9 cellular contexts compared by ENCODE assay signal in the genomic region with DNA sequence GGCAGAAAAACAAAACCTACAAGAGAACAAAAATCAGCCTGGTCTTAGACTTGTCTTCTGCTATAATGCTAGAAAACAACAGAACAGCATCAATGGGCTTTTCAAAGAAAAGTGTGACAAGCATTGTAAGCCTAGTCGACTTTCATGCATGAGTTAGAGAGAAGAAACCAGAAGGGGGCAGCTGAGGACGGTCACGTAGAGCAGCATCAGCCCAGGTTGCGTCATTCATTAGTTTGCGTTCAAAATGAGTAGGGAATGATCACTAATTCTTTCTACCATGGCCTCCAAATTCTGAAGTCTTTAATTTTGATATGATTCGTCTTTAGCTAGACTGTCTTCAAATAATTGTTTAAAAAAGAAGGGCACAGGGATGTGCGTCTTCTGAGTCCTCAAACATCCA. TPM values are rescaled to one million over a fixed set of nuclear protein-coding genes. Genes with fewer than 3 reads are reported as not detected.
DNase-seq lines count a peak whose midpoint lies in the region; ATAC-seq and TF ChIP-seq lines count a peak whose summit lies in the region.
"Had no signal": no experiment of that assay in that cellular context is flagged by ENCODE, and none has a peak within 500 bp of the region (broad histone marks: within the 10 kb centered on the region; RNA-seq: fewer than 3 reads in every experiment).

No MANE protein-coding gene starts in this region.

- H3K4me2 ChIP-seq in fibroblast of lung (ENCODE audit: extremely low read depth, insufficient read depth, low read length): no peak overlapping the region

- DNase-seq in A673 (ENCODE audit: low spot score) (peak; percentile 84), GM12865 (ENCODE audit: low read depth) (peak; percentile 55), NCI-H82 (lab: John Stamatoyannopoulos, UW) (peak; percentile 62), fibroblast of lung (ENCODE audit: low read depth in 2 of 2) (peak; percentile 56 to 75), inferior parietal cortex (ENCODE audit: extremely low spot score) (no peak)
- DNase-seq in activated T-cell treated with anti-CD3 and anti-CD28 coated beads, Interleukin-2, amount 50 U/mL, for 4 hours: no peak

- H3K36me3 Mint-ChIP-seq in activated T-cell treated with anti-CD3 and anti-CD28 coated beads, Interleukin-2, amount 50 U/mL, for 4 hours (ENCODE audit: insufficient read depth): peaks cover 7% of the 10 kb centered on the region

- H3K27ac ChIP-seq in A673 (ENCODE audit: low read depth, low read length, poor library complexity, severe bottlenecking): peak overlapping the region; percentile 68
- H3K27ac ChIP-seq in fibroblast of lung (ENCODE audit: insufficient read depth, low read length): no peak overlapping the region
- H3K27ac ChIP-seq: thyroid gland had no signal

- TF ChIP-seq CTCF in A673 (conservative IDR thresholded peaks at IDR 0.05; ENCODE audit: low read depth, low read length): peak; percentile 69
- peak; percentile 37 for TF ChIP-seq CTCF in GM12865 (IDR thresholded peaks at IDR 0.05; ENCODE audit: insufficient read depth, low read depth, low read length, missing control alignments)
- peak; percentile 35 to 52 for TF ChIP-seq CTCF in fibroblast of lung (conservative IDR thresholded peaks at IDR 0.05 in 1 of 2, IDR thresholded peaks at IDR 0.05 in 1 of 2; ENCODE audit: low read depth in 1 of 2, low read length in 2 of 2)

- no peak overlapping the region for H3K4me3 Mint-ChIP-seq in activated T-cell treated with anti-CD3 and anti-CD28 coated beads, Interleukin-2, amount 50 U/mL, for 4 hours

- H3K4me1 Mint-ChIP-seq in activated T-cell treated with anti-CD3 and anti-CD28 coated beads, Interleukin-2, amount 50 U/mL, for 4 hours (ENCODE audit: low read depth): peaks cover 9% of the 10 kb centered on the region

- no peak overlapping the region for H3K9ac ChIP-seq in fibroblast of lung (ENCODE audit: insufficient read depth, low read length)

- no peaks in the 10 kb centered on the region for H3K27me3 Mint-ChIP-seq in activated T-cell treated with anti-CD3 and anti-CD28 coated beads, Interleukin-2, amount 50 U/mL, for 4 hours (ENCODE audit: low read depth)

- H3K9me3 ChIP-seq in A673 (ENCODE audit: low read depth, low read length, poor library complexity, severe bottlenecking): no peaks in the 10 kb centered on the region
- H3K9me3 ChIP-seq in fibroblast of lung (ENCODE audit: control insufficient read depth, insufficient read depth, low read depth, low read length): no peaks in the 10 kb centered on the region
- H3K9me3 ChIP-seq: thyroid gland had no signal

- H3K4me1 ChIP-seq in A673 (ENCODE audit: insufficient read depth, low read length, poor library complexity, severe bottlenecking) (peaks cover 19% of the 10 kb centered on the region), fibroblast of lung (ENCODE audit: control insufficient read depth, extremely low read depth, insufficient read depth, low read length) (peaks cover 2% of the 10 kb centered on the region)

- no peaks in the 10 kb centered on the region for H4K20me1 ChIP-seq in fibroblast of lung (ENCODE audit: control insufficient read depth, extremely low read depth, insufficient read depth, low read length)

- CTCF ChIA-PET in A673 (lab: Charles Lee): interaction anchor here (1.1 kb wide), 1 partner anchor 85 kb away, joined by 3 read pairs; no protein-coding TSS in a partner anchor

- BruUV-seq in A673 (replicated peaks; lab: Mats Ljungman, UMichigan): no TSS peak

- POLR2A ChIA-PET in A673 (lab: Charles Lee; ENCODE audit: low non-redundant PET): no interaction called here

- ATAC-seq in HG02678 (IDR thresholded peaks at IDR 0.05; ENCODE audit: unreplicated experiment): no peak
- ATAC-seq in HG02623 (IDR thresholded peaks at IDR 0.05; ENCODE audit: unreplicated experiment): no peak
- no peak for ATAC-seq in activated T-cell treated with anti-CD3 and anti-CD28 coated beads, Interleukin-2, amount 50 U/mL, for 4 hours

- intact Hi-C loops in A673 (cut with micrococcal nuclease; ENCODE audit: unreplicated experiment): loop anchor here (5.0 kb wide), 1 partner anchor 65 kb away; the partner anchor contains the start of gene TUT7

- no peak overlapping the region for H2AFZ ChIP-seq in fibroblast of lung (ENCODE audit: low read length)

- H3K9me3 Mint-ChIP-seq in activated T-cell treated with anti-CD3 and anti-CD28 coated beads, Interleukin-2, amount 50 U/mL, for 4 hours: no peaks in the 10 kb centered on the region

- no peaks in the 10 kb centered on the region for H3K36me3 ChIP-seq in A673 (ENCODE audit: insufficient read depth, low read length, poor library complexity, severe bottlenecking)
- H3K36me3 ChIP-seq in fibroblast of lung (ENCODE audit: control insufficient read depth, insufficient read depth, low read length): no peaks in the 10 kb centered on the region
- H3K36me3 ChIP-seq: thyroid gland had no signal

- H3K79me2 ChIP-seq in fibroblast of lung (ENCODE audit: control insufficient read depth, insufficient read depth, low read length): no peaks in the 10 kb centered on the region

- H3K4me3 ChIP-seq in A673 (ENCODE audit: low read depth, low read length, poor library complexity, severe bottlenecking): no peak overlapping the region
- H3K4me3 ChIP-seq in GM12865 (ENCODE audit: low read depth, low read length): no peak overlapping the region
- no peak overlapping the region for H3K4me3 ChIP-seq in fibroblast of lung (replicated peaks in 1 of 4; ENCODE audit: control extremely low read depth in 1 of 4, insufficient read depth in 1 of 4, low read depth in 3 of 4, low read length in 4 of 4)
- H3K4me3 ChIP-seq: thyroid gland had no signal

- H3K27me3 ChIP-seq in A673 (replicated peaks; ENCODE audit: insufficient read depth, low read depth, low read length, poor library complexity): no peaks in the 10 kb centered on the region
- H3K27me3 ChIP-seq in fibroblast of lung (ENCODE audit: control insufficient read depth, insufficient read depth, low read length): no peaks in the 10 kb centered on the region
- H3K27me3 ChIP-seq: thyroid gland had no signal

RNA-seq across cellular contexts. Expression of gene ISCA1, which starts 4.7 kb away (rescaled TPM):
- total RNA-seq in A673 (2021) (36.4 and 42.5 TPM in 2 replicates), fibroblast of lung (19.2 and 22.6 TPM in 2 replicates)
- 25.4 and 44.8 TPM in 2 replicates for polyA plus RNA-seq in fibroblast of lung
- 20.9 and 30.1 TPM in 2 replicates for polyA plus RNA-seq in fibroblast of lung (2012)
- polyA minus RNA-seq in fibroblast of lung (ENCODE audit: low replicate concordance): 5.4 and 6.1 TPM in 2 replicates
- 10 to 100 TPM; 37.1 to 43.4 (median 42.1) TPM for total RNA-seq in activated T-cell treated with anti-CD3 and anti-CD28 coated beads, Interleukin-2, amount 50 U/mL, for 4 hours

RNA-seq across cellular contexts. Expression of gene C9orf153, which starts 27.6 kb away (rescaled TPM):
- total RNA-seq in A673 (2021): 0.35 and 0.56 TPM in 2 replicates
- 0.17 and 0.51 TPM in 2 replicates for total RNA-seq in fibroblast of lung
- polyA plus RNA-seq in fibroblast of lung: 0.06 and 0.17 TPM in 2 replicates
- polyA plus RNA-seq in fibroblast of lung (2012): 0.07 TPM in 1 of 2 replicates, not detected in the other
- 2.8 TPM in 1 of 2 replicates, not detected in the other for polyA minus RNA-seq in fibroblast of lung (ENCODE audit: low replicate concordance)
- total RNA-seq in activated T-cell treated with anti-CD3 and anti-CD28 coated beads, Interleukin-2, amount 50 U/mL, for 4 hours: under 1 TPM in 2 of 3 donors, not detected in 1; 0.18 to 0.73 TPM

Comparison
In these comparisons a context has a peak if more than half of its experiments do, and no peak if none do; other contexts are left out.
1. DNase-seq: peak in A673 (single experiment), GM12865 (single experiment), NCI-H82 (single experiment) and fibroblast of lung (2 of 2); none in inferior parietal cortex (single experiment) and activated T-cell treated with anti-CD3 and anti-CD28 coated beads, Interleukin-2, amount 50 U/mL, for 4 hours (single experiment).
2. Peak in every context shown above with its lines, with median percentiles within 50 percentile points of each other: CTCF ChIP-seq.